In genomic region chr10:62388328-62388727, GRCh38 we compare ENCODE assay signal across 25 cellular contexts. TPM values are rescaled to one million over a fixed set of nuclear protein-coding genes. Genes with fewer than 3 reads are reported as not detected.
DNase-seq lines count a peak whose midpoint lies in the region; ATAC-seq and TF ChIP-seq lines count a peak whose summit lies in the region.
"Had no signal": no experiment of that assay in that cellular context is flagged by ENCODE, and none has a peak within 500 bp of the region (broad histone marks: within the 10 kb centered on the region; RNA-seq: fewer than 3 reads in every experiment).

No MANE protein-coding gene starts in this region.

- H3K36me3 ChIP-seq in CD4-positive, CD25-positive, alpha-beta regulatory T cell (ENCODE audit: control insufficient read depth, insufficient read depth, low read length) = peaks cover 5% of the 10 kb centered on the region
- no peaks in the 10 kb centered on the region for H3K36me3 ChIP-seq in osteoblast (ENCODE audit: insufficient read depth, low read length)
- H3K36me3 ChIP-seq: neutrophil, right atrium auricular region had no signal

- intact Hi-C loops in head of caudate nucleus (cut with DNase I) = no loop called here

- DNase-seq in CD4-positive, CD25-positive, alpha-beta regulatory T cell = no peak
- DNase-seq in OCI-M1 (lab: John Stamatoyannopoulos, UW) = peak; percentile 59
- DNase-seq in head of caudate nucleus = peak; percentile 27 to 91 (median 73)
- peak; percentile 52 for DNase-seq in osteoblast (ENCODE audit: insufficient read length, low spot score, missing footprints)
- no peak for DNase-seq in NCI-H524 treated with DMSO at 0.1 percent for 48 hours (lab: John Stamatoyannopoulos, UW)
- no peak for DNase-seq in SHP77 treated with DMSO at 0.1 percent for 48 hours (lab: John Stamatoyannopoulos, UW)
- DNase-seq in activated CD4-positive, alpha-beta T cell treated with anti-CD3 and anti-CD28 coated beads for 4 hours = no peak
- DNase-seq: activated CD4-positive, alpha-beta T cell treated with anti-CD3 and anti-CD28 coated beads for 1 hour; activated CD8-positive, alpha-beta memory T cell treated with anti-CD3 and anti-CD28 coated beads, Interleukin-2, amount 10 ng/mL, durations not matched to agents 7 days and 5 days; CD4-positive, alpha-beta T cell; DMS79; KG1; left ventricle myocardium superior; NCI-H1092; NCI-H2029; RPMI8226; T-helper 9 cell; testis had no signal

- H3K9me3 ChIP-seq in CD4-positive, CD25-positive, alpha-beta regulatory T cell (ENCODE audit: control insufficient read depth in 2 of 2, low read length in 2 of 2) = no peaks in the 10 kb centered on the region
- H3K9me3 ChIP-seq in osteoblast (ENCODE audit: low read depth, low read length) = no peaks in the 10 kb centered on the region
- H3K9me3 ChIP-seq: neutrophil, right atrium auricular region, testis had no signal

- no peak overlapping the region for H3K27ac Mint-ChIP-seq in CD4-positive, CD25-positive, alpha-beta regulatory T cell
- H3K27ac Mint-ChIP-seq: activated CD8-positive, alpha-beta memory T cell treated with anti-CD3 and anti-CD28 coated beads, Interleukin-2, amount 10 ng/mL, durations not matched to agents 7 days and 5 days; activated T-helper 1 cell treated with anti-CD3 and anti-CD28 coated beads, Interleukin-12 subunit alpha, Interleukin-12 subunit beta, Interleukin-2, Interleukin-4 antibody, amounts not matched to agents 30 ng/mL and 10 ng/mL and 1 ng/mL, durations not matched to agents 14 hours and 24 hours and 36 hours; CD4-positive, alpha-beta T cell had no signal

- no peak overlapping the region for H3K4me2 ChIP-seq in osteoblast (ENCODE audit: insufficient read depth, low read length)

- no peak overlapping the region for H3K27ac ChIP-seq in CD4-positive, CD25-positive, alpha-beta regulatory T cell (ENCODE audit: insufficient read depth, low read length, poor library complexity, severe bottlenecking)
- no peak overlapping the region for H3K27ac ChIP-seq in osteoblast (ENCODE audit: low read depth, low read length)
- H3K27ac ChIP-seq: neutrophil, right atrium auricular region, testis had no signal

- no peaks in the 10 kb centered on the region for H4K20me1 ChIP-seq in osteoblast (ENCODE audit: insufficient read depth, low read length)

- no peak for ATAC-seq in CD4-positive, CD25-positive, alpha-beta regulatory T cell (ENCODE audit: low read depth in 2 of 2)
- no peak for ATAC-seq in HG02970 (IDR thresholded peaks at IDR 0.05; ENCODE audit: low FRiP score, unreplicated experiment)
- ATAC-seq: activated CD8-positive, alpha-beta memory T cell treated with anti-CD3 and anti-CD28 coated beads, Interleukin-2, amount 10 ng/mL, durations not matched to agents 7 days and 5 days; GM12878; left ventricle myocardium superior; SK-N-SH treated with all-trans-retinoic acid at 6 μM for 48 hours had no signal

- peak overlapping the region in 1 of 4 donors; percentile 33 for H3K4me3 Mint-ChIP-seq in CD4-positive, CD25-positive, alpha-beta regulatory T cell
- H3K4me3 Mint-ChIP-seq: activated CD8-positive, alpha-beta memory T cell treated with anti-CD3 and anti-CD28 coated beads, Interleukin-2, amount 10 ng/mL, durations not matched to agents 7 days and 5 days; activated naive CD4-positive, alpha-beta T cell treated with anti-CD3 and anti-CD28 coated beads, Interleukin-2, amount 50 U/mL, for 24 hours; activated T-helper 1 cell treated with anti-CD3 and anti-CD28 coated beads, Interleukin-12 subunit alpha, Interleukin-12 subunit beta, Interleukin-2, Interleukin-4 antibody, amounts not matched to agents 30 ng/mL and 10 ng/mL and 1 ng/mL, durations not matched to agents 14 hours and 24 hours and 36 hours; CD4-positive, alpha-beta T cell had no signal

- peaks cover 0 to 3% (median 0%) of the 10 kb centered on the region in 7 donors for H3K9me3 Mint-ChIP-seq in CD4-positive, CD25-positive, alpha-beta regulatory T cell
- H3K9me3 Mint-ChIP-seq: activated naive CD4-positive, alpha-beta T cell treated with anti-CD3 and anti-CD28 coated beads, Interleukin-2, amount 50 U/mL, for 24 hours; CD4-positive, alpha-beta T cell had no signal

- TF ChIP-seq CTCF in osteoblast (IDR thresholded peaks at IDR 0.05; ENCODE audit: extremely low read depth, low read depth, low read length) = no peak

- H3K4me3 ChIP-seq in CD4-positive, CD25-positive, alpha-beta regulatory T cell (ENCODE audit: low read depth, low read length) = peak overlapping the region; percentile 4
- H3K4me3 ChIP-seq in osteoblast (ENCODE audit: insufficient read depth, low read length) = no peak overlapping the region
- H3K4me3 ChIP-seq: GM12878, right atrium auricular region, testis had no signal

- peaks cover 24% of the 10 kb centered on the region for H3K4me1 ChIP-seq in CD4-positive, CD25-positive, alpha-beta regulatory T cell (ENCODE audit: control insufficient read depth, insufficient read depth, low read length, poor library complexity, severe bottlenecking)
- H3K4me1 ChIP-seq in osteoblast (ENCODE audit: insufficient read depth, low read length) = peaks cover 38% of the 10 kb centered on the region
- H3K4me1 ChIP-seq: right atrium auricular region, testis had no signal

- no peaks in the 10 kb centered on the region for H3K79me2 ChIP-seq in osteoblast (ENCODE audit: insufficient read depth, low read length)

- H3K4me1 Mint-ChIP-seq in CD4-positive, CD25-positive, alpha-beta regulatory T cell = peaks cover 8 to 39% (median 28%) of the 10 kb centered on the region in 4 donors

- H3K27me3 Mint-ChIP-seq in CD4-positive, CD25-positive, alpha-beta regulatory T cell = no peaks in the 10 kb centered on the region
- H3K27me3 Mint-ChIP-seq: CD4-positive, alpha-beta T cell had no signal

- H2AFZ ChIP-seq in osteoblast (ENCODE audit: low read length) = no peak overlapping the region

- H3K27me3 ChIP-seq in CD4-positive, CD25-positive, alpha-beta regulatory T cell (ENCODE audit: control insufficient read depth, insufficient read depth, low read length) = no peaks in the 10 kb centered on the region
- H3K27me3 ChIP-seq in osteoblast (ENCODE audit: insufficient read depth, low read length) = no peaks in the 10 kb centered on the region
- H3K27me3 ChIP-seq: neutrophil, right atrium auricular region, testis had no signal

- no peaks in the 10 kb centered on the region for H3K36me3 Mint-ChIP-seq in CD4-positive, CD25-positive, alpha-beta regulatory T cell
- H3K36me3 Mint-ChIP-seq: activated naive CD4-positive, alpha-beta T cell treated with anti-CD3 and anti-CD28 coated beads, Interleukin-2, amount 50 U/mL, for 24 hours had no signal

RNA-seq across cellular contexts. Expression of gene ZNF365, which starts 14.2 kb away (rescaled TPM):
- 13.8 TPM for total RNA-seq in CD4-positive, CD25-positive, alpha-beta regulatory T cell
- 1 to 10 TPM; 6.2 to 8.0 (median 7.1) TPM for polyA plus RNA-seq in CD4-positive, CD25-positive, alpha-beta regulatory T cell
- total RNA-seq in osteoblast = 9.1 and 9.8 TPM in 2 replicates
- total RNA-seq: activated CD8-positive, alpha-beta memory T cell treated with anti-CD3 and anti-CD28 coated beads, Interleukin-2, amount 10 ng/mL, durations not matched to agents 7 days and 5 days; activated T-helper 1 cell treated with anti-CD3 and anti-CD28 coated beads, Interleukin-12 subunit alpha, Interleukin-12 subunit beta, Interleukin-2, Interleukin-4 antibody, amounts not matched to agents 30 ng/mL and 10 ng/mL and 1 ng/mL, durations not matched to agents 14 hours and 24 hours and 36 hours; GM12878; left ventricle myocardium superior had no signal

Comparison
In these comparisons a context has a peak if more than half of its experiments do, and no peak if none do; other contexts are left out.
1. DNase-seq: peak in OCI-M1 (single experiment), head of caudate nucleus (42 of 42) and osteoblast (single experiment); none in CD4-positive, CD25-positive, alpha-beta regulatory T cell (0 of 3), NCI-H524 treated with DMSO at 0.1 percent for 48 hours (single experiment), SHP77 treated with DMSO at 0.1 percent for 48 hours (single experiment) and activated CD4-positive, alpha-beta T cell treated with anti-CD3 and anti-CD28 coated beads for 4 hours (0 of 2).